ENCODE assay signal across 8 cellular contexts in genomic region chr20:3172933-3173581, GRCh38. TPM values are rescaled to one million over a fixed set of nuclear protein-coding genes. Genes with fewer than 3 reads are reported as not detected.
DNase-seq lines count a peak whose midpoint lies in the region; ATAC-seq and TF ChIP-seq lines count a peak whose summit lies in the region.

Gene LZTS3 (minus strand): TSS chr20:3173549. CDS start chr20:3167163, 6,386 bp downstream.

- CTCF ChIA-PET in activated CD8-positive, alpha-beta T cell treated with anti-CD3 and anti-CD28 coated beads, Interleukin-2, amount 10 ng/mL, durations not matched to agents 7 days and 5 days (lab: Charles Lee), result interaction anchor here (2.5 kb wide), 1 partner anchor 11 kb away, joined by 10 read pairs; no protein-coding TSS in a partner anchor

- H3K9me3 ChIP-seq in mucosa of descending colon, result no peaks in the 10 kb centered on the region

- H3K4me1 ChIP-seq in mucosa of descending colon (ENCODE audit: low read depth), result peaks cover 6% of the 10 kb centered on the region

- intact Hi-C loops in mucosa of descending colon (cut with DNase I, micrococcal nuclease), result no loop called here

- peak; percentile 51 for ATAC-seq in GM18519 (IDR thresholded peaks at IDR 0.05; ENCODE audit: low FRiP score, unreplicated experiment)
- ATAC-seq in HG03095 (IDR thresholded peaks at IDR 0.05; ENCODE audit: unreplicated experiment), result peak; percentile 52
- peak; percentile 77 for ATAC-seq in activated CD8-positive, alpha-beta T cell treated with anti-CD3 and anti-CD28 coated beads, Interleukin-2, amount 10 ng/mL, durations not matched to agents 7 days and 5 days
- ATAC-seq in effector memory CD8-positive, alpha-beta T cell (replicated peaks), result peak; percentile 89
- peak; percentile 48 for ATAC-seq in mucosa of descending colon

- POLR2A ChIA-PET in activated CD8-positive, alpha-beta T cell treated with anti-CD3 and anti-CD28 coated beads, Interleukin-2, amount 10 ng/mL, durations not matched to agents 7 days and 5 days (lab: Charles Lee), result interaction anchor here (0.8 to 2.0 kb wide), 3 partner anchors 12 to 29 kb away, joined by 3 to 11 read pairs (median 5); no protein-coding TSS in a partner anchor

- H3K36me3 ChIP-seq in mucosa of descending colon (ENCODE audit: low read depth), result no peaks in the 10 kb centered on the region

- H3K27me3 Mint-ChIP-seq in activated CD8-positive, alpha-beta T cell treated with anti-CD3 and anti-CD28 coated beads, Interleukin-2, amount 10 ng/mL, durations not matched to agents 7 days and 5 days (ENCODE audit: low read depth), result peaks cover 48% of the 10 kb centered on the region
- peaks cover 20 to 56% of the 10 kb centered on the region in 2 donors for H3K27me3 Mint-ChIP-seq in effector memory CD8-positive, alpha-beta T cell

- H3K4me3 ChIP-seq in mucosa of descending colon, result peak within 1 kb of the TSS; percentile 30

- H3K4me1 Mint-ChIP-seq in activated CD8-positive, alpha-beta T cell treated with anti-CD3 and anti-CD28 coated beads, Interleukin-2, amount 10 ng/mL, durations not matched to agents 7 days and 5 days (ENCODE audit: low read depth), result peaks cover 15% of the 10 kb centered on the region
- peaks cover 7 to 11% of the 10 kb centered on the region in 2 donors for H3K4me1 Mint-ChIP-seq in effector memory CD8-positive, alpha-beta T cell (ENCODE audit: low read depth in 2 of 2)

- DNase-seq in A172 (ENCODE audit: low spot score) (peak; percentile 62), NCI-H460 (ENCODE audit: extremely low read depth, low read depth) (peak; percentile 18), mucosa of descending colon (peak; percentile 68 to 86 (median 81))
- DNase-seq in activated CD8-positive, alpha-beta T cell treated with anti-CD3 and anti-CD28 coated beads, Interleukin-2, amount 10 ng/mL, durations not matched to agents 7 days and 5 days, result peak; percentile 84
- peak; percentile 86 to 91 (median 90) for DNase-seq in effector memory CD8-positive, alpha-beta T cell
- DNase-seq in stimulated activated CD8-positive, alpha-beta memory T cell treated with anti-CD3 and anti-CD28 coated beads, Interleukin-2, amount 100 ng/mL, for 48 hours (ENCODE audit: low read depth in 2 of 2), result peak; percentile 64 to 70

- TF ChIP-seq CTCF in mucosa of descending colon (IDR thresholded peaks at IDR 0.05), result no peak

- H3K36me3 Mint-ChIP-seq in activated CD8-positive, alpha-beta T cell treated with anti-CD3 and anti-CD28 coated beads, Interleukin-2, amount 10 ng/mL, durations not matched to agents 7 days and 5 days (ENCODE audit: low read depth), result no peaks in the 10 kb centered on the region
- H3K36me3 Mint-ChIP-seq in effector memory CD8-positive, alpha-beta T cell (ENCODE audit: insufficient read depth), result peaks cover 22% of the 10 kb centered on the region

- H3K27ac Mint-ChIP-seq in activated CD8-positive, alpha-beta T cell treated with anti-CD3 and anti-CD28 coated beads, Interleukin-2, amount 10 ng/mL, durations not matched to agents 7 days and 5 days, result peak within 1 kb of the TSS; percentile 63
- H3K27ac Mint-ChIP-seq in effector memory CD8-positive, alpha-beta T cell, result peak within 1 kb of the TSS; percentile 67 to 89

- peak within 1 kb of the TSS; percentile 80 for H3K4me3 Mint-ChIP-seq in activated CD8-positive, alpha-beta T cell treated with anti-CD3 and anti-CD28 coated beads, Interleukin-2, amount 10 ng/mL, durations not matched to agents 7 days and 5 days
- peak within 1 kb of the TSS; percentile 86 for H3K4me3 Mint-ChIP-seq in effector memory CD8-positive, alpha-beta T cell

- no peaks in the 10 kb centered on the region for H3K9me3 Mint-ChIP-seq in activated CD8-positive, alpha-beta T cell treated with anti-CD3 and anti-CD28 coated beads, Interleukin-2, amount 10 ng/mL, durations not matched to agents 7 days and 5 days (ENCODE audit: insufficient read depth)
- no peaks in the 10 kb centered on the region for H3K9me3 Mint-ChIP-seq in effector memory CD8-positive, alpha-beta T cell

RNA-seq across cellular contexts. Expression of gene LZTS3, which starts in this region (rescaled TPM):
- 2.7 and 5.0 TPM in 2 replicates for total RNA-seq in A172 (2014; rRNA removed; shearing (Covaris generic))
- total RNA-seq in NCI-H460 (2014; rRNA removed; shearing (Covaris generic)), result 3.4 and 3.8 TPM in 2 replicates
- polyA plus RNA-seq in NCI-H460 (2014; cell fraction: nucleus; rRNA removed), result 7.5 and 9.7 TPM in 2 replicates
- total RNA-seq in activated CD8-positive, alpha-beta T cell treated with anti-CD3 and anti-CD28 coated beads, Interleukin-2, amount 10 ng/mL, durations not matched to agents 7 days and 5 days, result under 1 TPM; 0.42 to 0.53 TPM
- total RNA-seq in mucosa of descending colon, result 1 to 10 TPM; 4.2 to 9.9 (median 8.0) TPM

Comparison
In these comparisons a context has a peak if more than half of its experiments do, and no peak if none do; other contexts are left out.
1. Peak in every context shown above with its lines: DNase-seq, ATAC-seq and H3K4me3 ChIP-seq.
2. Peak in DNase-seq and ATAC-seq in activated CD8-positive, alpha-beta T cell treated with anti-CD3 and anti-CD28 coated beads, Interleukin-2, amount 10 ng/mL, durations not matched to agents 7 days and 5 days; RNA of the gene not detected or under 1 TPM.
3. DNase-seq: peak in every context shown above with its lines; median percentile 90 in effector memory CD8-positive, alpha-beta T cell; 84 in activated CD8-positive, alpha-beta T cell treated with anti-CD3 and anti-CD28 coated beads, Interleukin-2, amount 10 ng/mL, durations not matched to agents 7 days and 5 days; 81 in mucosa of descending colon; 67 in stimulated activated CD8-positive, alpha-beta memory T cell treated with anti-CD3 and anti-CD28 coated beads, Interleukin-2, amount 100 ng/mL, for 48 hours; 62 in A172; 18 in NCI-H460.